ENCODE assay signal across 21 cellular contexts in the genomic region with DNA sequence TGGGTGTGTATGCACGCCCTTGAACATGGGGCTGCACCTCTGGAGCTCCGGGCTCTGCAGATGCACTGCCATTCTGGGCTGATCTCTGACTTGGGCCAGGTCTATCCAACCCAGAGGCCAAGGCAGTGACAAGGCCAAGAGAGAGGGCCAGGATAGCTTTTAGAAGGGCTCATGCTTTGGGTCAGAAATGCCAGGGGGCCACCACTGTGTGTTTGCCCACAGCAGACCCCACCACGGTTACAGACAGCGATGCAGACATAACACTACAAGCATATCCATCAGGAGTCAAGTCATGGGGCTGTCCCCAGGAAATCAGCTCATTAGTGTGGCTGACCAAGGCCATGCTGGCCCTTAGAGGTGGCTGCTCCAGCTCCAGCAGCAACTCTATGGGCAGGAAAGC.
"Had no signal": no experiment of that assay in that cellular context is flagged by ENCODE, and none has a peak within 500 bp of the region (broad histone marks: within the 10 kb centered on the region; RNA-seq: fewer than 3 reads in every experiment).

No MANE protein-coding gene starts in this region.

- H3K27me3 ChIP-seq: colonic mucosa, dorsolateral prefrontal cortex, gastrocnemius medialis, left lung had no signal

- H3K4me3 Mint-ChIP-seq: effector memory CD8-positive, alpha-beta T cell; mesothelial cell of epicardium had no signal

- H3K4me3 ChIP-seq: colonic mucosa, dorsolateral prefrontal cortex, esophagus muscularis mucosa, gastrocnemius medialis, heart right ventricle, left lung, lower lobe of right lung, mucosa of descending colon had no signal

- H3K36me3 Mint-ChIP-seq: mesothelial cell of epicardium had no signal

- H3K36me3 ChIP-seq: colonic mucosa, esophagus muscularis mucosa, gastrocnemius medialis, heart right ventricle, left lung, lower lobe of right lung had no signal

- H3K4me1 ChIP-seq: colonic mucosa, esophagus muscularis mucosa, gastrocnemius medialis, heart right ventricle, left lung, lower lobe of right lung had no signal

- H3K9me3 ChIP-seq: colonic mucosa, esophagus muscularis mucosa, gastrocnemius medialis, heart right ventricle, left lung, lower lobe of right lung, mucosa of descending colon had no signal

- H3K27ac ChIP-seq: colonic mucosa, dorsolateral prefrontal cortex, esophagus muscularis mucosa, gastrocnemius medialis, heart right ventricle, left lung, lower lobe of right lung had no signal

- DNase-seq: cerebellar nuclear complex; colonic mucosa; dermis blood vessel endothelial cell; dorsolateral prefrontal cortex; effector CD8-positive, alpha-beta T cell; effector memory CD8-positive, alpha-beta T cell; foreskin fibroblast; foreskin melanocyte; gastrocnemius medialis; glutamatergic neuron; head of caudate nucleus; heart right ventricle; hippocampal formation; left cardiac atrium; left lung; left ventricle myocardium superior; lower lobe of right lung; mesenchymal stem cell; mucosa of descending colon had no signal

- H3K9me3 Mint-ChIP-seq: effector memory CD8-positive, alpha-beta T cell; mesothelial cell of epicardium had no signal

- H3K27ac Mint-ChIP-seq: effector memory CD8-positive, alpha-beta T cell; mesothelial cell of epicardium had no signal
